ENCODE assay signal across 8 cellular contexts in genomic region chr22:17772963-17773605, GRCh38. TPM values are rescaled to one million over a fixed set of nuclear protein-coding genes. Genes with fewer than 3 reads are reported as not detected.
DNase-seq lines count a peak whose midpoint lies in the region; ATAC-seq and TF ChIP-seq lines count a peak whose summit lies in the region.

No MANE protein-coding gene starts in this region.

- H3K27ac ChIP-seq in thyroid gland, result no peak overlapping the region

- peak; percentile 62 for DNase-seq in AG08395 (ENCODE audit: low spot score)
- DNase-seq in HT-29 (ENCODE audit: low spot score), result peak; percentile 49
- peak; percentile 25 for DNase-seq in astrocyte of the spinal cord (ENCODE audit: low read depth, low spot score)
- DNase-seq in left kidney (ENCODE audit: low read depth, low spot score), result peak; percentile 70
- DNase-seq in thyroid gland, result no peak
- no peak for DNase-seq in retina
- DNase-seq in NCI-H187 treated with DMSO at 0.1 percent for 48 hours (lab: John Stamatoyannopoulos, UW), result no peak

- no peaks in the 10 kb centered on the region for H3K36me3 ChIP-seq in thyroid gland

- peak overlapping the region; percentile 61 for H3K4me3 ChIP-seq in astrocyte of the spinal cord (ENCODE audit: low read depth, low read length)
- peak overlapping the region in 2 of 3 donors; percentile 73 to 84 for H3K4me3 ChIP-seq in thyroid gland (replicated peaks in 1 of 3)

- in situ Hi-C loops in astrocyte of the spinal cord (cut with HindIII; ENCODE audit: low sequenced_read_pairs), result no loop called here

- H3K9me3 ChIP-seq in thyroid gland, result no peaks in the 10 kb centered on the region

- intact Hi-C loops in thyroid gland (cut with DNase I), result no loop called here

- H3K4me1 ChIP-seq in thyroid gland, result peaks cover 8 to 14% of the 10 kb centered on the region in 2 donors

- 60 to 69% methylated on average over 8 to 16 of the region's 18 CpGs for WGBS in thyroid gland, 2 donors

- ATAC-seq in HG03571 (IDR thresholded peaks at IDR 0.05; ENCODE audit: unreplicated experiment), result no peak

- H3K27me3 ChIP-seq in thyroid gland, result no peaks in the 10 kb centered on the region

- no peak for TF ChIP-seq POLR2A in thyroid gland (IDR thresholded peaks at IDR 0.05)

- TF ChIP-seq CTCF in astrocyte of the spinal cord (IDR thresholded peaks at IDR 0.05; ENCODE audit: low read depth, low read length), result no peak
- TF ChIP-seq CTCF in thyroid gland (IDR thresholded peaks at IDR 0.05), result no peak

RNA-seq across cellular contexts. Expression of gene BID, which starts 1.2 kb away (rescaled TPM):
- total RNA-seq in HT-29 (2014; rRNA removed; shearing (Covaris generic)), result 290 and 308 TPM in 2 replicates
- total RNA-seq in thyroid gland, result 10 to 100 TPM in 3 of 4 donors, 1 to 10 TPM in 1; 4.6 to 18.3 (median 14.9) TPM

Comparison
In these comparisons a context has a peak if more than half of its experiments do, and no peak if none do; other contexts are left out.
1. DNase-seq: peak in AG08395 (single experiment), HT-29 (single experiment), astrocyte of the spinal cord (single experiment) and left kidney (single experiment); none in thyroid gland (0 of 2), retina (single experiment) and NCI-H187 treated with DMSO at 0.1 percent for 48 hours (single experiment).
2. RNA of gene BID, which starts 1.2 kb away (total RNA-seq): 290 to 308 TPM in HT-29; 4.6 to 18.3 TPM in thyroid gland; every median in the first group is over 10 times any median in the second.